1 cellular context compared by ENCODE assay signal in genomic region chr19:1401138-1401888, GRCh38.
TF ChIP-seq lines count a peak whose summit lies in the region.

TSS of gene GAMT (minus strand) at chr19:1401542. CDS start at chr19:1401476, 66 bp downstream.

TF ChIP-seq in HepG2, 621 proteins besides CTCF, POLR2A, EP300 and RAD21 (continued from another document and continues in another):
- no peak; the same call in 1 of the 2 replicates for TF ChIP-seq ZBED4 (CRISPR knock-in tag; IDR thresholded peaks at IDR 0.05; ENCODE audit: borderline replicate concordance)
- TF ChIP-seq ZSCAN25 (CRISPR knock-in tag; IDR thresholded peaks at IDR 0.05): 0 out of 2 replicates have a peak, but pooled peaks have one; percentile 21
- TF ChIP-seq, protein P1, sequence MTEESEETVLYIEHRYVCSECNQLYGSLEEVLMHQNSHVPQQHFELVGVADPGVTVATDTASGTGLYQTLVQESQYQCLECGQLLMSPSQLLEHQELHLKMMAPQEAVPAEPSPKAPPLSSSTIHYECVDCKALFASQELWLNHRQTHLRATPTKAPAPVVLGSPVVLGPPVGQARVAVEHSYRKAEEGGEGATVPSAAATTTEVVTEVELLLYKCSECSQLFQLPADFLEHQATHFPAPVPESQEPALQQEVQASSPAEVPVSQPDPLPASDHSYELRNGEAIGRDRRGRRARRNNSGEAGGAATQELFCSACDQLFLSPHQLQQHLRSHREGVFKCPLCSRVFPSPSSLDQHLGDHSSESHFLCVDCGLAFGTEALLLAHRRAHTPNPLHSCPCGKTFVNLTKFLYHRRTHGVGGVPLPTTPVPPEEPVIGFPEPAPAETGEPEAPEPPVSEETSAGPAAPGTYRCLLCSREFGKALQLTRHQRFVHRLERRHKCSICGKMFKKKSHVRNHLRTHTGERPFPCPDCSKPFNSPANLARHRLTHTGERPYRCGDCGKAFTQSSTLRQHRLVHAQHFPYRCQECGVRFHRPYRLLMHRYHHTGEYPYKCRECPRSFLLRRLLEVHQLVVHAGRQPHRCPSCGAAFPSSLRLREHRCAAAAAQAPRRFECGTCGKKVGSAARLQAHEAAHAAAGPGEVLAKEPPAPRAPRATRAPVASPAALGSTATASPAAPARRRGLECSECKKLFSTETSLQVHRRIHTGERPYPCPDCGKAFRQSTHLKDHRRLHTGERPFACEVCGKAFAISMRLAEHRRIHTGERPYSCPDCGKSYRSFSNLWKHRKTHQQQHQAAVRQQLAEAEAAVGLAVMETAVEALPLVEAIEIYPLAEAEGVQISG (CRISPR knock-in tag; IDR thresholded peaks at IDR 0.05): peak; percentile 62; the same call in 1 of the 2 replicates
- TF ChIP-seq ZNF362 (CRISPR knock-in tag; IDR thresholded peaks at IDR 0.05; ENCODE audit: borderline replicate concordance): no peak
- no peak for TF ChIP-seq KDM3A (CRISPR knock-in tag; IDR thresholded peaks at IDR 0.05; ENCODE audit: low read depth)
- 0 out of 2 replicates have a peak, but pooled peaks have one; percentile 30 for TF ChIP-seq ZMYM4 (CRISPR knock-in tag; IDR thresholded peaks at IDR 0.05)
- 0 out of 2 replicates have a peak, but pooled peaks have one; percentile 19 for TF ChIP-seq IRX3 (CRISPR knock-in tag; IDR thresholded peaks at IDR 0.05; ENCODE audit: borderline replicate concordance, low read depth)
- TF ChIP-seq PAX8 (CRISPR knock-in tag; IDR thresholded peaks at IDR 0.05; ENCODE audit: borderline replicate concordance): no peak
- TF ChIP-seq ZBTB34 (CRISPR knock-in tag; IDR thresholded peaks at IDR 0.05): no peak
- peak; percentile 78; the same call in 1 of the 2 replicates for TF ChIP-seq AKAP8 (CRISPR knock-in tag; IDR thresholded peaks at IDR 0.05)
- TF ChIP-seq, protein P2, sequence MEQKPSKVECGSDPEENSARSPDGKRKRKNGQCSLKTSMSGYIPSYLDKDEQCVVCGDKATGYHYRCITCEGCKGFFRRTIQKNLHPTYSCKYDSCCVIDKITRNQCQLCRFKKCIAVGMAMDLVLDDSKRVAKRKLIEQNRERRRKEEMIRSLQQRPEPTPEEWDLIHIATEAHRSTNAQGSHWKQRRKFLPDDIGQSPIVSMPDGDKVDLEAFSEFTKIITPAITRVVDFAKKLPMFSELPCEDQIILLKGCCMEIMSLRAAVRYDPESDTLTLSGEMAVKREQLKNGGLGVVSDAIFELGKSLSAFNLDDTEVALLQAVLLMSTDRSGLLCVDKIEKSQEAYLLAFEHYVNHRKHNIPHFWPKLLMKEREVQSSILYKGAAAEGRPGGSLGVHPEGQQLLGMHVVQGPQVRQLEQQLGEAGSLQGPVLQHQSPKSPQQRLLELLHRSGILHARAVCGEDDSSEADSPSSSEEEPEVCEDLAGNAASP (CRISPR knock-in tag; IDR thresholded peaks at IDR 0.05; ENCODE audit: borderline replicate concordance): no peak
- TF ChIP-seq ZNF703 (CRISPR knock-in tag; IDR thresholded peaks at IDR 0.05; ENCODE audit: borderline replicate concordance): no peak
- no peak for TF ChIP-seq ZNF672 (CRISPR knock-in tag; IDR thresholded peaks at IDR 0.05)
- no peak for TF ChIP-seq TP53 (CRISPR knock-in tag; conservative IDR thresholded peaks at IDR 0.05)
- no peak for TF ChIP-seq NR2F6 (IDR thresholded peaks at IDR 0.05)
- TF ChIP-seq NR2F6 (CRISPR knock-in tag; IDR thresholded peaks at IDR 0.05): no peak
- TF ChIP-seq ZMYM3 (CRISPR knock-in tag; IDR thresholded peaks at IDR 0.05): no peak
- no peak for TF ChIP-seq FOXK1 (CRISPR knock-in tag; IDR thresholded peaks at IDR 0.05; ENCODE audit: borderline replicate concordance, low read depth)
- no peak for TF ChIP-seq HNRNPUL1 (IDR thresholded peaks at IDR 0.05; ENCODE audit: low read depth, low read length)
- TF ChIP-seq IRF9 (CRISPR knock-in tag; IDR thresholded peaks at IDR 0.05; ENCODE audit: borderline replicate concordance): peak; percentile 79; the same call in 1 of the 2 replicates
- no peak for TF ChIP-seq ZBTB1 (CRISPR knock-in tag; IDR thresholded peaks at IDR 0.05; ENCODE audit: borderline replicate concordance)
- peak; percentile 29; the same call in 1 of the 2 replicates for TF ChIP-seq HNF4G (IDR thresholded peaks at IDR 0.05; ENCODE audit: borderline replicate concordance, low read depth, low read length)
- TF ChIP-seq HNF4G (CRISPR knock-in tag; IDR thresholded peaks at IDR 0.05; ENCODE audit: borderline replicate concordance, low read depth): no peak
- peak; percentile 22; the same call in 1 of the 2 replicates for TF ChIP-seq MTA1 (CRISPR knock-in tag; IDR thresholded peaks at IDR 0.05; ENCODE audit: borderline replicate concordance)
- peak; percentile 91 for TF ChIP-seq AGO2 (optimal IDR thresholded peaks at IDR 0.05; ENCODE audit: low read depth, low read length)
- TF ChIP-seq, protein P3, sequence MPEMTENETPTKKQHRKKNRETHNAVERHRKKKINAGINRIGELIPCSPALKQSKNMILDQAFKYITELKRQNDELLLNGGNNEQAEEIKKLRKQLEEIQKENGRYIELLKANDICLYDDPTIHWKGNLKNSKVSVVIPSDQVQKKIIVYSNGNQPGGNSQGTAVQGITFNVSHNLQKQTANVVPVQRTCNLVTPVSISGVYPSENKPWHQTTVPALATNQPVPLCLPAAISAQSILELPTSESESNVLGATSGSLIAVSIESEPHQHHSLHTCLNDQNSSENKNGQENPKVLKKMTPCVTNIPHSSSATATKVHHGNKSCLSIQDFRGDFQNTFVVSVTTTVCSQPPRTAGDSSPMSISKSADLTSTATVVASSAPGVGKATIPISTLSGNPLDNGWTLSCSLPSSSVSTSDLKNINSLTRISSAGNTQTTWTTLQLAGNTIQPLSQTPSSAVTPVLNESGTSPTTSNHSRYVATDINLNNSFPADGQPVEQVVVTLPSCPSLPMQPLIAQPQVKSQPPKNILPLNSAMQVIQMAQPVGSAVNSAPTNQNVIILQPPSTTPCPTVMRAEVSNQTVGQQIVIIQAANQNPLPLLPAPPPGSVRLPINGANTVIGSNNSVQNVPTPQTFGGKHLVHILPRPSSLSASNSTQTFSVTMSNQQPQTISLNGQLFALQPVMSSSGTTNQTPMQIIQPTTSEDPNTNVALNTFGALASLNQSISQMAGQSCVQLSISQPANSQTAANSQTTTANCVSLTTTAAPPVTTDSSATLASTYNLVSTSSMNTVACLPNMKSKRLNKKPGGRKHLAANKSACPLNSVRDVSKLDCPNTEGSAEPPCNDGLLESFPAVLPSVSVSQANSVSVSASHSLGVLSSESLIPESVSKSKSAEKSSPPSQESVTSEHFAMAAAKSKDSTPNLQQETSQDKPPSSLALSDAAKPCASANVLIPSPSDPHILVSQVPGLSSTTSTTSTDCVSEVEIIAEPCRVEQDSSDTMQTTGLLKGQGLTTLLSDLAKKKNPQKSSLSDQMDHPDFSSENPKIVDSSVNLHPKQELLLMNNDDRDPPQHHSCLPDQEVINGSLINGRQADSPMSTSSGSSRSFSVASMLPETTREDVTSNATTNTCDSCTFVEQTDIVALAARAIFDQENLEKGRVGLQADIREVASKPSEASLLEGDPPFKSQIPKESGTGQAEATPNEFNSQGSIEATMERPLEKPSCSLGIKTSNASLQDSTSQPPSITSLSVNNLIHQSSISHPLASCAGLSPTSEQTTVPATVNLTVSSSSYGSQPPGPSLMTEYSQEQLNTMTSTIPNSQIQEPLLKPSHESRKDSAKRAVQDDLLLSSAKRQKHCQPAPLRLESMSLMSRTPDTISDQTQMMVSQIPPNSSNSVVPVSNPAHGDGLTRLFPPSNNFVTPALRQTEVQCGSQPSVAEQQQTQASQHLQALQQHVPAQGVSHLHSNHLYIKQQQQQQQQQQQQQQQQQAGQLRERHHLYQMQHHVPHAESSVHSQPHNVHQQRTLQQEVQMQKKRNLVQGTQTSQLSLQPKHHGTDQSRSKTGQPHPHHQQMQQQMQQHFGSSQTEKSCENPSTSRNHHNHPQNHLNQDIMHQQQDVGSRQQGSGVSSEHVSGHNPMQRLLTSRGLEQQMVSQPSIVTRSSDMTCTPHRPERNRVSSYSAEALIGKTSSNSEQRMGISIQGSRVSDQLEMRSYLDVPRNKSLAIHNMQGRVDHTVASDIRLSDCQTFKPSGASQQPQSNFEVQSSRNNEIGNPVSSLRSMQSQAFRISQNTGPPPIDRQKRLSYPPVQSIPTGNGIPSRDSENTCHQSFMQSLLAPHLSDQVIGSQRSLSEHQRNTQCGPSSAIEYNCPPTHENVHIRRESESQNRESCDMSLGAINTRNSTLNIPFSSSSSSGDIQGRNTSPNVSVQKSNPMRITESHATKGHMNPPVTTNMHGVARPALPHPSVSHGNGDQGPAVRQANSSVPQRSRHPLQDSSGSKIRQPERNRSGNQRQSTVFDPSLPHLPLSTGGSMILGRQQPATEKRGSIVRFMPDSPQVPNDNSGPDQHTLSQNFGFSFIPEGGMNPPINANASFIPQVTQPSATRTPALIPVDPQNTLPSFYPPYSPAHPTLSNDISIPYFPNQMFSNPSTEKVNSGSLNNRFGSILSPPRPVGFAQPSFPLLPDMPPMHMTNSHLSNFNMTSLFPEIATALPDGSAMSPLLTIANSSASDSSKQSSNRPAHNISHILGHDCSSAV (CRISPR knock-in tag; IDR thresholded peaks at IDR 0.05; ENCODE audit: borderline replicate concordance): no peak
- no peak for TF ChIP-seq ZNF468 (CRISPR knock-in tag; IDR thresholded peaks at IDR 0.05)
- no peak for TF ChIP-seq ZSCAN20 (CRISPR knock-in tag; IDR thresholded peaks at IDR 0.05; ENCODE audit: borderline replicate concordance)
- TF ChIP-seq ZMAT3 (CRISPR knock-in tag; conservative IDR thresholded peaks at IDR 0.05): 0 out of 2 replicates have a peak, but pooled peaks have one; percentile 47
- peak; percentile 33; the same call in 1 of the 2 replicates for TF ChIP-seq MXD4 (CRISPR knock-in tag; IDR thresholded peaks at IDR 0.05)
- TF ChIP-seq ZNF75D (CRISPR knock-in tag; IDR thresholded peaks at IDR 0.05; ENCODE audit: borderline replicate concordance): no peak
- TF ChIP-seq ONECUT2 (CRISPR knock-in tag; IDR thresholded peaks at IDR 0.05): no peak
- no peak for TF ChIP-seq ZNF530 (CRISPR knock-in tag; IDR thresholded peaks at IDR 0.05; ENCODE audit: low read depth)
- TF ChIP-seq ZNF501 (CRISPR knock-in tag; IDR thresholded peaks at IDR 0.05): peak; percentile 69; the same call in 1 of the 2 replicates
- TF ChIP-seq ERF (CRISPR knock-in tag; IDR thresholded peaks at IDR 0.05): 0 out of 2 replicates have a peak, but pooled peaks have one; percentile 9
- TF ChIP-seq NR1H2 (CRISPR knock-in tag; IDR thresholded peaks at IDR 0.05; ENCODE audit: borderline replicate concordance, low read depth): no peak
- TF ChIP-seq ZNF746 (CRISPR knock-in tag; IDR thresholded peaks at IDR 0.05): peak; percentile 32; the same call in 1 of the 2 replicates
- TF ChIP-seq SALL1 (CRISPR knock-in tag; IDR thresholded peaks at IDR 0.05): peak; percentile 32; the same call in 1 of the 2 replicates
- TF ChIP-seq POLR2AphosphoS5 (IDR thresholded peaks at IDR 0.05; ENCODE audit: low read depth, low read length): peak; percentile 48; the same call in 1 of the 2 replicates
